Comparison of ENCODE assay signal across 8 cellular contexts in the genomic region with DNA sequence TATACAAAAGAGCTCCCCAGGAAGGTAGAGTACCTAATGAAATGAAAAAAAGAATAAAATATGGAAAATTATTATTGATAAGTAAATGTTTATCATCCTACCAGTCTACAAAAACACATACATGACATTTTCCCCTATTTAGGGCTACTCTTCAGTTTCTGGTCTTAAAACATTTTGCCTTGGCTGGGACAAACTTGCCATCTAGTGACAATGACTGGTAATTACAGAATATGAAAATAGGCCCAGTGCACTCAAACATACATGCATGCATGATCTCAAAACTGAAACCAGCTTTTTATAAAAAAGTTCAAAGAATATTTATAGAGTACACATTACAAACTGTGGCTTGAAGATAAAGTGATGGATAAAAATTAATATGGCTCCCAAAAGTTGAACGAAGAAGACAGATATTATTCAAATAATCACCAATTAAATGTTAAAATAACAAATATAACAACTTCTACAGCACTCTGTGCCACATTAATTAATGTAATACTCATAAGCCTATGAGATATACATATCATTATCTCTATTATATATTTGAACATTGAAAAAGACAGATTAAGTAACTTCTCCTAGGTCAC.
DNase-seq lines count a peak whose midpoint lies in the region; ATAC-seq and TF ChIP-seq lines count a peak whose summit lies in the region.

No MANE protein-coding gene starts in this region.

- no peak overlapping the region for H3K27ac ChIP-seq in VCaP

- TF ChIP-seq CTCF in VCaP (conservative IDR thresholded peaks at IDR 0.05): peak; percentile 83
- peak; percentile 75 for TF ChIP-seq CTCF in retinal pigment epithelial cell (conservative IDR thresholded peaks at IDR 0.05; ENCODE audit: low read depth, low read length)

- peak; percentile 72 for ATAC-seq in GM18858 (IDR thresholded peaks at IDR 0.05; ENCODE audit: unreplicated experiment)
- peak; percentile 69 for ATAC-seq in HG02970 (IDR thresholded peaks at IDR 0.05; ENCODE audit: low FRiP score, unreplicated experiment)

- no peak overlapping the region for H3K4me3 ChIP-seq in retinal pigment epithelial cell (ENCODE audit: low read length)

- DNase-seq in COLO829 (ENCODE audit: low spot score) (peak; percentile 14), NCI-H2081 (lab: John Stamatoyannopoulos, UW) (peak; percentile 25 to 47), germinal center (ENCODE audit: low spot score) (peak; percentile 17), retinal pigment epithelial cell (ENCODE audit: low read depth) (no peak)
- DNase-seq in stimulated activated naive CD4-positive, alpha-beta T cell treated with Interleukin-2 at 50 U/mL for 16 hours (lab: John Stamatoyannopoulos, UW): no peak

Comparison
In these comparisons a context has a peak if more than half of its experiments do, and no peak if none do; other contexts are left out.
1. DNase-seq: peak in COLO829 (single experiment), NCI-H2081 (2 of 2) and germinal center (single experiment); none in retinal pigment epithelial cell (single experiment) and stimulated activated naive CD4-positive, alpha-beta T cell treated with Interleukin-2 at 50 U/mL for 16 hours (single experiment).